ENCODE assay signal across 8 cellular contexts in the genomic region with DNA sequence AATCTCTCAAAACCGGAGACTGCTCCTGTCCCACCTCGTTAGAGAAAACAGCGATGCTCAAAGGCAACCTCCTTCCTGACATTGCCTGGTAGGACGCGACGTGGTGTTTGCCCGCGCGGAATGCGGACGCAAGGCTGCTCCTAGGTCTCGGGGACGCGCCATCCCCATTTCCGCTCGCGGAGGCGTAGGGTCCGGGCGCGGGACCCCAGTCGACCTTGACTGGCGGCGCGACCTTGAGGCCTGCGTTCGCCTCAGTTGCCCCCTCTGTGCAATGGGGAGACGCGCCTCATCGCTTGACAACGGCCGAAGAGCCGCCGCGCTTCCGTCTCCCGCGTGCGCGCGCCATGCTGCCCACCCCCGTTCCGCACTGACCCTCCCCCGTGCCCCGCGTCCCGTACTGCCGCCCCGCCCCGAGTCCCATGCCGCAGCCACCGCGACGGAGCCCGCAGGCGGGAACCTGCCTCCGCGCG. TPM values are rescaled to one million over a fixed set of nuclear protein-coding genes. Genes with fewer than 3 reads are reported as not detected.
A peak's percentile ranks its signal among the peaks of the same experiment; 100 is the strongest.
DNase-seq lines count a peak whose midpoint lies in the region; ATAC-seq, FAIRE-seq and TF ChIP-seq lines count a peak whose summit lies in the region.

No MANE protein-coding gene starts in this region.

- H3K27ac Mint-ChIP-seq in activated B cell treated with CpG ODN at 0.5 μM for 24 hours: peak overlapping the region; percentile 96

- H3K27me3 Mint-ChIP-seq in activated B cell treated with CpG ODN at 0.5 μM for 24 hours: no peaks in the 10 kb centered on the region

- peaks cover 39% of the 10 kb centered on the region for H3K36me3 Mint-ChIP-seq in activated B cell treated with CpG ODN at 0.5 μM for 24 hours (ENCODE audit: low read depth)

- no peak for FAIRE-seq in pancreas (lab: Jason Lieb, UNC)

- no peaks in the 10 kb centered on the region for H3K27me3 ChIP-seq in HAP-1 (ENCODE audit: low read depth)
- H3K27me3 ChIP-seq in pancreas: no peaks in the 10 kb centered on the region

- CTCF ChIA-PET in activated B cell treated with CpG ODN at 0.5 μM for 24 hours (lab: Charles Lee): no interaction called here

- POLR2A ChIA-PET in activated B cell treated with CpG ODN at 0.5 μM for 24 hours (lab: Charles Lee): interaction anchor here (1.3 to 5.4 kb wide), 6 partner anchors 47 to 208 kb away, joined by 4 to 77 read pairs (median 10); a partner anchor contains a TSS

- H3K4me1 ChIP-seq in HAP-1: peaks cover 6% of the 10 kb centered on the region; the same call in 1 of the 2 replicates
- H3K4me1 ChIP-seq in pancreas: peaks cover 11 to 18% (median 13%) of the 10 kb centered on the region in 3 donors

- peaks cover 45% of the 10 kb centered on the region for H3K36me3 ChIP-seq in HAP-1 (replicated peaks)
- H3K36me3 ChIP-seq in pancreas: peaks cover 3 to 20% (median 12%) of the 10 kb centered on the region in 3 donors

- peak overlapping the region; percentile 97 to 99 (median 99) for H3K27ac ChIP-seq in pancreas

- in situ Hi-C loops in HAP-1 (cut with MboI; ENCODE audit: low sequenced_read_pairs): no loop called here

- H3K4me3 Mint-ChIP-seq in activated B cell treated with CpG ODN at 0.5 μM for 24 hours: peak overlapping the region; percentile 97

- WGBS in pancreas, 2 donors: 1% methylated on average over 48 to 59 of the region's 59 CpGs

- TF ChIP-seq POLR2A in NB4 (IDR thresholded peaks at IDR 0.05; ENCODE audit: extremely low read depth, insufficient read length): no peak

- H3K4me1 Mint-ChIP-seq in activated B cell treated with CpG ODN at 0.5 μM for 24 hours: peaks cover 32% of the 10 kb centered on the region

- peak; percentile 63 for DNase-seq in NOMO-1 treated with DMSO at 0.1 percent for 48 hours (lab: John Stamatoyannopoulos, UW; ENCODE audit: unreplicated experiment)
- no peak for DNase-seq in NOMO-1 treated with dmso at 0.1 percent for 144 hours (lab: John Stamatoyannopoulos, UW; ENCODE audit: unreplicated experiment)
- DNase-seq in HAP-1 (ENCODE audit: low spot score in 2 of 2): no peak
- DNase-seq in NB4 (ENCODE audit: low read depth): no peak
- no peak for DNase-seq in activated B cell treated with CpG ODN at 0.5 μM for 24 hours
- peak; percentile 62 for DNase-seq in germinal center (ENCODE audit: low spot score)
- no peak for DNase-seq in pancreas

- H3K9me3 Mint-ChIP-seq in activated B cell treated with CpG ODN at 0.5 μM for 24 hours: no peaks in the 10 kb centered on the region

- H3K4me3 ChIP-seq in HAP-1 (peak overlapping the region; percentile 84), NB4 (ENCODE audit: low read depth, low read length) (peak overlapping the region; percentile 76), pancreas (peak overlapping the region; percentile 56 to 71 (median 60))

- intact Hi-C loops in activated B cell treated with CpG ODN at 0.5 μM for 24 hours (cut with micrococcal nuclease) (loop anchor here (1.0 to 2.0 kb wide), 12 partner anchors 28 to 315 kb away; a partner anchor contains a TSS), pancreas (cut with DNase I) (no loop called here)

- TF ChIP-seq CTCF in NB4 (IDR thresholded peaks at IDR 0.05; ENCODE audit: low read depth, low read length) (no peak), activated B cell treated with CpG ODN at 0.5 μM for 24 hours (IDR thresholded peaks at IDR 0.05) (no peak), pancreas (IDR thresholded peaks at IDR 0.05) (no peak)

- ATAC-seq in activated B cell treated with CpG ODN at 0.5 μM for 24 hours (ENCODE audit: low read depth): peak; percentile 4
- ATAC-seq in pancreas: peak; percentile 8 to 24 (median 20)
- no peak for ATAC-seq in HG03175 (IDR thresholded peaks at IDR 0.05; ENCODE audit: unreplicated experiment)

- no peaks in the 10 kb centered on the region for H3K9me3 ChIP-seq in HAP-1
- H3K9me3 ChIP-seq in pancreas: no peaks in the 10 kb centered on the region

RNA-seq across cellular contexts. Expression of a gene that starts 0.4 kb away (rescaled TPM):
- total RNA-seq in activated B cell treated with CpG ODN at 0.5 μM for 24 hours (1,411 and 1,534 TPM in 2 replicates), pancreas (100 to 1,000 TPM; 281 to 533 (median 512) TPM)
- 1,000 to 10,000 TPM; 1,017 to 1,024 TPM for polyA plus RNA-seq in pancreas

RNA-seq across cellular contexts. Expression of a gene that starts 47.4 kb away (rescaled TPM):
- total RNA-seq in activated B cell treated with CpG ODN at 0.5 μM for 24 hours (378 and 440 TPM in 2 replicates), pancreas (10 to 100 TPM; 38.4 to 83.3 (median 49.3) TPM)
- 100 to 1,000 TPM in 1 of 2 donors, 10 to 100 TPM in 1; 81.4 to 199 TPM for polyA plus RNA-seq in pancreas

RNA-seq across cellular contexts. Expression of a gene that starts 51.8 kb away (rescaled TPM):
- total RNA-seq in activated B cell treated with CpG ODN at 0.5 μM for 24 hours: 111 and 115 TPM in 2 replicates
- 10 to 100 TPM; 37.8 to 83.0 (median 56.1) TPM for total RNA-seq in pancreas
- 10 to 100 TPM; 45.1 to 56.4 TPM for polyA plus RNA-seq in pancreas

Comparison
In these comparisons a context has a peak if more than half of its experiments do, and no peak if none do; other contexts are left out.
1. DNase-seq: peak in NOMO-1 treated with DMSO at 0.1 percent for 48 hours (single experiment) and germinal center (single experiment); none in NOMO-1 treated with dmso at 0.1 percent for 144 hours (single experiment), HAP-1 (0 of 2), NB4 (single experiment), activated B cell treated with CpG ODN at 0.5 μM for 24 hours (single experiment) and pancreas (0 of 6).
2. Peak in every context shown above with its lines, with median percentiles within 50 percentile points of each other: H3K4me3 ChIP-seq.